ENCODE assay signal across 15 cellular contexts in the genomic region with DNA sequence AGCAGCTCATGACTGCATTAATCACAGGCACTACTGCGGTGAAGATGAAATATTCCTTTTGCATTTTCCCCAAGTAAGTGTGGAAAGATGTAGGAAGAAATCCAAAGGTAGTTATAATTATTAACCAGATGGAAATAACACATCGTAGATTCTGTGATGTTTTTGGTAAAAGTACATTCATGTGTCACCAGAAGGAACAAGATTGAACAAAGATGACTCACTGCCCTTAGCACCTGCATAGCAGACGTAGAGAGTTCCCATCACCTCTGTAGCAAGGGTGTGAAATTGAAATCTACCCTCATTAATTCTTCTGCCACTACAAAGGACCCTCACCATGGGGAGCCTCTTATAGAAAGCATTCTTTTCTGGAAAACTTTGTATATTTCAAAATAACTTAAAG. TPM values are rescaled to one million over a fixed set of nuclear protein-coding genes. Genes with fewer than 3 reads are reported as not detected.
A peak's percentile ranks its signal among the peaks of the same experiment; 100 is the strongest.
DNase-seq lines count a peak whose midpoint lies in the region; ATAC-seq, FAIRE-seq and TF ChIP-seq lines count a peak whose summit lies in the region.
"Had no signal": no experiment of that assay in that cellular context is flagged by ENCODE, and none has a peak within 500 bp of the region (broad histone marks: within the 10 kb centered on the region; RNA-seq: fewer than 3 reads in every experiment).

No MANE protein-coding gene starts in this region.

- H3K4me3 ChIP-seq in SK-N-SH (ENCODE audit: low read depth in 2 of 2, low read length in 1 of 2) (no peak overlapping the region), astrocyte (ENCODE audit: insufficient read depth, low read depth, low read length) (no peak overlapping the region), kidney epithelial cell (ENCODE audit: low read depth, low read length) (no peak overlapping the region), testis (no peak overlapping the region)

- H3K27ac ChIP-seq in SK-N-SH (ENCODE audit: low read depth in 2 of 2, low read length in 1 of 2), result no peak overlapping the region
- H3K27ac ChIP-seq in astrocyte (ENCODE audit: low read depth, low read length), result peak overlapping the region; percentile 0
- peak overlapping the region; percentile 66 to 84 for H3K27ac ChIP-seq in testis
- H3K27ac ChIP-seq: neutrophil had no signal

- intact Hi-C loops in testis (cut with DNase I; ENCODE audit: low total_unique reads), result no loop called here

- H2AFZ ChIP-seq in SK-N-SH (ENCODE audit: low read depth), result no peak overlapping the region
- no peak overlapping the region for H2AFZ ChIP-seq in astrocyte (ENCODE audit: low read depth, low read length)

- no peak overlapping the region for H3K4me3 Mint-ChIP-seq in astrocyte (ENCODE audit: unreplicated experiment)
- H3K4me3 Mint-ChIP-seq: activated naive CD8-positive, alpha-beta T cell treated with anti-CD3 and anti-CD28 coated beads, Interleukin-2, amount 10 ng/mL, durations not matched to agents 7 days and 5 days had no signal

- TF ChIP-seq CTCF in SK-N-SH (IDR thresholded peaks at IDR 0.05), result no peak
- no peak for TF ChIP-seq CTCF in astrocyte (IDR thresholded peaks at IDR 0.05; ENCODE audit: insufficient read depth, low read depth, low read length)
- TF ChIP-seq CTCF in kidney epithelial cell (IDR thresholded peaks at IDR 0.05; ENCODE audit: insufficient read depth, low read length, poor library complexity, severe bottlenecking), result no peak
- TF ChIP-seq CTCF in testis (IDR thresholded peaks at IDR 0.05), result no peak

- H4K20me1 ChIP-seq in SK-N-SH (ENCODE audit: insufficient read depth) (peaks cover 94% of the 10 kb centered on the region), astrocyte (ENCODE audit: insufficient read depth, low read length) (peaks cover 85% of the 10 kb centered on the region)

- H3K79me2 ChIP-seq in SK-N-SH (ENCODE audit: insufficient read depth) (peaks cover 100% of the 10 kb centered on the region), astrocyte (ENCODE audit: insufficient read depth, low read length) (peaks cover 98% of the 10 kb centered on the region)

- H3K4me1 ChIP-seq in SK-N-SH (ENCODE audit: control insufficient read depth in 1 of 2, insufficient read depth in 2 of 2, low read depth in 1 of 2, low read length in 1 of 2), result peaks cover 14 to 27% of the 10 kb centered on the region in 2 experiments
- peaks cover 62% of the 10 kb centered on the region for H3K4me1 ChIP-seq in astrocyte (ENCODE audit: insufficient read depth, low read length)
- peaks cover 18% of the 10 kb centered on the region for H3K4me1 ChIP-seq in testis

- CTCF ChIA-PET in SK-N-SH (lab: Yijun Ruan, JAX), result interaction anchor here (1.0 to 1.9 kb wide), 2 partner anchors 13 to 66 kb away, joined by 3 to 4 read pairs; no protein-coding TSS in a partner anchor

- no peak overlapping the region for H3K4me2 ChIP-seq in SK-N-SH
- H3K4me2 ChIP-seq in astrocyte (ENCODE audit: low read length), result peak overlapping the region; percentile 30

- H3K9me3 ChIP-seq in SK-N-SH (no peaks in the 10 kb centered on the region), astrocyte (ENCODE audit: insufficient read depth, low read depth, low read length) (no peaks in the 10 kb centered on the region), testis (no peaks in the 10 kb centered on the region)
- H3K9me3 ChIP-seq: neutrophil had no signal

- DNase-seq in SK-N-SH, result no peak
- peak; percentile 57 for DNase-seq in astrocyte (ENCODE audit: low read depth)
- peak; percentile 85 for DNase-seq in kidney epithelial cell (ENCODE audit: low read depth)
- no peak for DNase-seq in testis
- DNase-seq in DMS 273 (lab: John Stamatoyannopoulos, UW; ENCODE audit: unreplicated experiment), result no peak
- DNase-seq in activated effector memory CD4-positive, alpha-beta T cell treated with anti-CD3 and anti-CD28 coated beads, Interleukin-2, amount 50 U/mL, for 16 hours, result no peak
- DNase-seq: 8988T; activated naive CD8-positive, alpha-beta T cell treated with anti-CD3 and anti-CD28 coated beads, Interleukin-2, amount 10 ng/mL, durations not matched to agents 7 days and 5 days; DND-41; islet precursor cell; stimulated activated CD4-positive, alpha-beta T cell treated with anti-CD3 and anti-CD28 coated beads, Interleukin-2, amount 100 ng/mL, for 24 hours had no signal

- H3K36me3 ChIP-seq in SK-N-SH (replicated peaks in 1 of 2; ENCODE audit: control insufficient read depth in 1 of 2, insufficient read depth in 2 of 2, low read length in 1 of 2), result peaks cover 0 to 3% of the 10 kb centered on the region in 2 experiments
- H3K36me3 ChIP-seq in astrocyte (ENCODE audit: insufficient read depth, low read length), result no peaks in the 10 kb centered on the region
- H3K36me3 ChIP-seq in kidney epithelial cell (ENCODE audit: control insufficient read depth, insufficient read depth, low read length), result no peaks in the 10 kb centered on the region
- no peaks in the 10 kb centered on the region for H3K36me3 ChIP-seq in testis (ENCODE audit: low read depth, missing control alignments)
- H3K36me3 ChIP-seq: neutrophil had no signal

- peaks cover 59% of the 10 kb centered on the region for H3K4me1 Mint-ChIP-seq in astrocyte (ENCODE audit: low read depth, unreplicated experiment)

- TF ChIP-seq RAD21 in SK-N-SH (IDR thresholded peaks at IDR 0.05; ENCODE audit: low read length), result no peak

- ATAC-seq in SK-N-SH treated with all-trans-retinoic acid at 6 μM for 48 hours (no peak), HG02870 (IDR thresholded peaks at IDR 0.05; ENCODE audit: unreplicated experiment) (no peak)
- ATAC-seq: Right ventricle myocardium inferior had no signal

- H3K9ac ChIP-seq in SK-N-SH (no peak overlapping the region), astrocyte (ENCODE audit: low read length) (no peak overlapping the region)

- no peak for FAIRE-seq in astrocyte (lab: Jason Lieb, UNC)

- H3K9me3 Mint-ChIP-seq in astrocyte (ENCODE audit: unreplicated experiment), result no peaks in the 10 kb centered on the region
- H3K9me3 Mint-ChIP-seq: activated naive CD8-positive, alpha-beta T cell treated with anti-CD3 and anti-CD28 coated beads, Interleukin-2, amount 10 ng/mL, durations not matched to agents 7 days and 5 days had no signal

- no peaks in the 10 kb centered on the region for H3K27me3 ChIP-seq in SK-N-SH (ENCODE audit: insufficient read depth)
- H3K27me3 ChIP-seq in astrocyte (ENCODE audit: insufficient read depth, low read length), result no peaks in the 10 kb centered on the region
- H3K27me3 ChIP-seq in kidney epithelial cell (ENCODE audit: control insufficient read depth, insufficient read depth, low read length), result no peaks in the 10 kb centered on the region
- no peaks in the 10 kb centered on the region for H3K27me3 ChIP-seq in testis
- H3K27me3 ChIP-seq: neutrophil had no signal

- peaks cover 31% of the 10 kb centered on the region for H3F3A ChIP-seq in SK-N-SH (replicated peaks; ENCODE audit: insufficient read depth)

- TF ChIP-seq POLR2A in testis (IDR thresholded peaks at IDR 0.05), result no peak

- POLR2A ChIA-PET in SK-N-SH (lab: Yijun Ruan, JAX), result no interaction called here

- H3K27ac Mint-ChIP-seq in astrocyte (ENCODE audit: unreplicated experiment), result peak overlapping the region; percentile 30
- H3K27ac Mint-ChIP-seq: activated naive CD8-positive, alpha-beta T cell treated with anti-CD3 and anti-CD28 coated beads, Interleukin-2, amount 10 ng/mL, durations not matched to agents 7 days and 5 days had no signal

- TF ChIP-seq EP300 in SK-N-SH (IDR thresholded peaks at IDR 0.05; ENCODE audit: borderline replicate concordance in 1 of 2, low read depth in 1 of 2, low read length in 1 of 2), result no peak

- 64% methylated on average over 3 of the region's 3 CpGs for WGBS in SK-N-SH (ENCODE audit: low lambda C conversion rate)
- WGBS in testis, 2 donors, result 71 to 78% methylated on average over 3 of the region's 3 CpGs

- no peaks in the 10 kb centered on the region for H3K9me2 ChIP-seq in SK-N-SH

- H3K36me3 Mint-ChIP-seq in astrocyte (ENCODE audit: low read depth, unreplicated experiment), result peaks cover 1% of the 10 kb centered on the region

- no peaks in the 10 kb centered on the region for H3K27me3 Mint-ChIP-seq in astrocyte (ENCODE audit: low read depth, unreplicated experiment)
- H3K27me3 Mint-ChIP-seq: activated naive CD8-positive, alpha-beta T cell treated with anti-CD3 and anti-CD28 coated beads, Interleukin-2, amount 10 ng/mL, durations not matched to agents 7 days and 5 days had no signal

TF ChIP-seq in SK-N-SH, 30 proteins besides CTCF, POLR2A, EP300 and RAD21:
- TF ChIP-seq FOSL2 (IDR thresholded peaks at IDR 0.05; ENCODE audit: borderline replicate concordance, low read depth) (peak; percentile 46; the same call in 1 of the 2 replicates), MEF2A (IDR thresholded peaks at IDR 0.05; ENCODE audit: borderline replicate concordance, low read depth) (no peak), TCF12 (IDR thresholded peaks at IDR 0.05) (peak; percentile 55; the same call in 1 of the 2 replicates), JUND (IDR thresholded peaks at IDR 0.05) (peak; percentile 18; the same call in 1 of the 2 replicates), NRF1 (IDR thresholded peaks at IDR 0.05; ENCODE audit: low read depth, low read length) (no peak)

TF ChIP-seq in SK-N-SH treated with all-trans-retinoic acid at 6 μM for 48 hours, 23 proteins besides CTCF, POLR2A, EP300 and RAD21 (continues in another document):
- TF ChIP-seq, protein P1, sequence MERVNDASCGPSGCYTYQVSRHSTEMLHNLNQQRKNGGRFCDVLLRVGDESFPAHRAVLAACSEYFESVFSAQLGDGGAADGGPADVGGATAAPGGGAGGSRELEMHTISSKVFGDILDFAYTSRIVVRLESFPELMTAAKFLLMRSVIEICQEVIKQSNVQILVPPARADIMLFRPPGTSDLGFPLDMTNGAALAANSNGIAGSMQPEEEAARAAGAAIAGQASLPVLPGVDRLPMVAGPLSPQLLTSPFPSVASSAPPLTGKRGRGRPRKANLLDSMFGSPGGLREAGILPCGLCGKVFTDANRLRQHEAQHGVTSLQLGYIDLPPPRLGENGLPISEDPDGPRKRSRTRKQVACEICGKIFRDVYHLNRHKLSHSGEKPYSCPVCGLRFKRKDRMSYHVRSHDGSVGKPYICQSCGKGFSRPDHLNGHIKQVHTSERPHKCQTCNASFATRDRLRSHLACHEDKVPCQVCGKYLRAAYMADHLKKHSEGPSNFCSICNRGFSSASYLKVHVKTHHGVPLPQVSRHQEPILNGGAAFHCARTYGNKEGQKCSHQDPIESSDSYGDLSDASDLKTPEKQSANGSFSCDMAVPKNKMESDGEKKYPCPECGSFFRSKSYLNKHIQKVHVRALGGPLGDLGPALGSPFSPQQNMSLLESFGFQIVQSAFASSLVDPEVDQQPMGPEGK (CRISPR knock-in tag; IDR thresholded peaks at IDR 0.05; ENCODE audit: borderline replicate concordance), result no peak
- no peak for TF ChIP-seq SNAI2 (CRISPR knock-in tag; IDR thresholded peaks at IDR 0.05)
- TF ChIP-seq CSDC2 (CRISPR knock-in tag; IDR thresholded peaks at IDR 0.05), result no peak

RNA-seq across cellular contexts. Expression of a gene that starts 37.0 kb away (rescaled TPM):
- polyA plus RNA-seq in SK-N-SH (2012; rRNA removed) (12.9 and 13.8 TPM in 2 replicates), testis (ENCODE audit: insufficient read depth, low read depth, low replicate concordance) (79.5 TPM)
- 7.8 and 8.7 TPM in 2 replicates for polyA plus RNA-seq in SK-N-SH (2012; cell fraction: cytosol; rRNA removed)
- 31.5 and 34.0 TPM in 2 replicates for polyA plus RNA-seq in SK-N-SH (2012; cell fraction: nucleus; rRNA removed)
- total RNA-seq in astrocyte (36.9 and 44.7 TPM in 2 replicates), kidney epithelial cell (51.3 and 55.1 TPM in 2 replicates), testis (10 to 100 TPM; 34.5 to 46.9 TPM)

Comparison
In these comparisons a context has a peak if more than half of its experiments do, and no peak if none do; other contexts are left out.
1. DNase-seq: peak in astrocyte (single experiment) and kidney epithelial cell (single experiment); none in SK-N-SH (single experiment), testis (single experiment), DMS 273 (single experiment) and activated effector memory CD4-positive, alpha-beta T cell treated with anti-CD3 and anti-CD28 coated beads, Interleukin-2, amount 50 U/mL, for 16 hours (single experiment).
2. H3K27ac ChIP-seq: peak in astrocyte (single experiment) and testis (2 of 2); none in SK-N-SH (0 of 2).